ENCODE assay signal across 8 cellular contexts in genomic region chr6:53734473-53735299, GRCh38.
A peak's percentile ranks its signal among the peaks of the same experiment; 100 is the strongest.
DNase-seq lines count a peak whose midpoint lies in the region; ATAC-seq and TF ChIP-seq lines count a peak whose summit lies in the region.

No MANE protein-coding gene starts in this region.

- H2BK12ac ChIP-seq in trophoblast cell (ENCODE audit: low read length): peak overlapping the region; percentile 91

- H3K4me2 ChIP-seq in trophoblast cell (ENCODE audit: low read length): peak overlapping the region; percentile 47

- H3K27ac Mint-ChIP-seq in activated T-cell treated with anti-CD3 and anti-CD28 coated beads, Interleukin-2, amount 50 U/mL, for 72 hours: no peak overlapping the region

- H2AK5ac ChIP-seq in trophoblast cell (ENCODE audit: low read length): peak overlapping the region; percentile 46

- no peak overlapping the region for H4K12ac ChIP-seq in trophoblast cell (ENCODE audit: low read depth, low read length)

- H3K27ac ChIP-seq in SJCRH30: no peak overlapping the region
- H3K27ac ChIP-seq in trophoblast cell (ENCODE audit: low read depth, low read length): peak overlapping the region; percentile 61
- H3K27ac ChIP-seq in effector memory CD4-positive, alpha-beta T cell (ENCODE audit: insufficient read depth, low read length, poor library complexity, severe bottlenecking): no peak overlapping the region

- peak overlapping the region; percentile 49 to 57 for H3K4me3 Mint-ChIP-seq in activated T-cell treated with anti-CD3 and anti-CD28 coated beads, Interleukin-2, amount 50 U/mL, for 72 hours

- H3K4me3 ChIP-seq in SJCRH30: no peak overlapping the region
- no peak overlapping the region for H3K4me3 ChIP-seq in trophoblast cell (ENCODE audit: low read depth, low read length)
- H3K4me3 ChIP-seq in effector memory CD4-positive, alpha-beta T cell (ENCODE audit: insufficient read depth, low read depth, low read length, poor library complexity, severe bottlenecking): no peak overlapping the region

- no peak overlapping the region for H3K23ac ChIP-seq in trophoblast cell (ENCODE audit: low read length)

- H3K36me3 ChIP-seq in SJCRH30 (no peaks in the 10 kb centered on the region), trophoblast cell (ENCODE audit: control insufficient read depth in 1 of 2, insufficient read depth in 2 of 2, low read length in 2 of 2) (no peaks in the 10 kb centered on the region)
- no peaks in the 10 kb centered on the region for H3K36me3 ChIP-seq in effector memory CD4-positive, alpha-beta T cell (ENCODE audit: control insufficient read depth, insufficient read depth, low read length)

- peak overlapping the region; percentile 71 for H3K18ac ChIP-seq in trophoblast cell (ENCODE audit: low read length)

- H3K27me3 Mint-ChIP-seq in activated T-cell treated with anti-CD3 and anti-CD28 coated beads, Interleukin-2, amount 50 U/mL, for 72 hours (ENCODE audit: low read depth): no peaks in the 10 kb centered on the region

- H2BK5ac ChIP-seq in trophoblast cell (ENCODE audit: low read depth, low read length, poor library complexity): peak overlapping the region; percentile 94

- no peaks in the 10 kb centered on the region for H3K79me2 ChIP-seq in trophoblast cell (ENCODE audit: control insufficient read depth, insufficient read depth, low read length, poor library complexity)

- H3K4me1 ChIP-seq in SJCRH30 (peaks cover 6% of the 10 kb centered on the region; the same call in 1 of the 2 replicates), trophoblast cell (ENCODE audit: control insufficient read depth in 1 of 2, insufficient read depth in 2 of 2, low read length in 2 of 2) (peaks cover 8 to 19% of the 10 kb centered on the region in 2 experiments)
- H3K4me1 ChIP-seq in effector memory CD4-positive, alpha-beta T cell (ENCODE audit: control insufficient read depth, insufficient read depth, low read length, poor library complexity, severe bottlenecking): peaks cover 12% of the 10 kb centered on the region

- TF ChIP-seq POLR2A in erythroblast (IDR thresholded peaks at IDR 0.05; ENCODE audit: low read length): no peak

- peak; percentile 64 to 65 for ATAC-seq in activated T-cell treated with anti-CD3 and anti-CD28 coated beads, Interleukin-2, amount 50 U/mL, for 72 hours (replicated peaks in 1 of 2)
- peak; percentile 50 for ATAC-seq in HG03432 (IDR thresholded peaks at IDR 0.05; ENCODE audit: unreplicated experiment)

- H2AFZ ChIP-seq in trophoblast cell (ENCODE audit: insufficient read depth, low read length, poor library complexity): no peak overlapping the region

- no peaks in the 10 kb centered on the region for H3K36me3 Mint-ChIP-seq in activated T-cell treated with anti-CD3 and anti-CD28 coated beads, Interleukin-2, amount 50 U/mL, for 72 hours (ENCODE audit: insufficient read depth in 2 of 2)

- peak overlapping the region; percentile 42 for H4K8ac ChIP-seq in trophoblast cell (ENCODE audit: low read depth, low read length)

- H3K14ac ChIP-seq in trophoblast cell (ENCODE audit: low read length): peak overlapping the region; percentile 51

- H3K9ac ChIP-seq in trophoblast cell (ENCODE audit: low read length): no peak overlapping the region

- H3K27me3 ChIP-seq in SJCRH30: no peaks in the 10 kb centered on the region
- no peaks in the 10 kb centered on the region for H3K27me3 ChIP-seq in trophoblast cell (ENCODE audit: insufficient read depth, low read length)
- no peaks in the 10 kb centered on the region for H3K27me3 ChIP-seq in effector memory CD4-positive, alpha-beta T cell (replicated peaks; ENCODE audit: control insufficient read depth, insufficient read depth, low read length, poor library complexity, severe bottlenecking)

- peak; percentile 19 to 46 for DNase-seq in activated T-cell treated with anti-CD3 and anti-CD28 coated beads, Interleukin-2, amount 50 U/mL, for 72 hours
- DNase-seq in activated T-cell treated with anti-CD3 and anti-CD28 coated beads for 4 hours (no peak), SJCRH30 (peak; percentile 48 to 59), erythroblast (lab: John Stamatoyannopoulos, UW) (peak; percentile 20 to 44), trophoblast cell (peak; percentile 52 to 86), Ammon's horn (ENCODE audit: low spot score) (no peak)
- DNase-seq in effector memory CD4-positive, alpha-beta T cell: no peak

- H4K91ac ChIP-seq in trophoblast cell (ENCODE audit: low read depth, low read length): peak overlapping the region; percentile 55

- H3K4ac ChIP-seq in trophoblast cell (ENCODE audit: low read depth, low read length): no peak overlapping the region

- H3K9me3 Mint-ChIP-seq in activated T-cell treated with anti-CD3 and anti-CD28 coated beads, Interleukin-2, amount 50 U/mL, for 72 hours: no peaks in the 10 kb centered on the region

- WGBS in trophoblast cell (ENCODE audit: extremely low coverage, insufficient coverage, insufficient read length): no CpG with 5 or more reads among the region's 13 CpGs

- peaks cover 34% of the 10 kb centered on the region for H3K4me1 Mint-ChIP-seq in activated T-cell treated with anti-CD3 and anti-CD28 coated beads, Interleukin-2, amount 50 U/mL, for 72 hours (ENCODE audit: low read depth)

- H3K9me3 ChIP-seq in SJCRH30 (replicated peaks): no peaks in the 10 kb centered on the region
- H3K9me3 ChIP-seq in trophoblast cell (ENCODE audit: insufficient read depth, low read depth, low read length): no peaks in the 10 kb centered on the region
- H3K9me3 ChIP-seq in effector memory CD4-positive, alpha-beta T cell (ENCODE audit: control insufficient read depth, low read length): no peaks in the 10 kb centered on the region

- peaks cover 16% of the 10 kb centered on the region for H3K79me1 ChIP-seq in trophoblast cell (ENCODE audit: low read length)

- H2BK120ac ChIP-seq in trophoblast cell (ENCODE audit: insufficient read depth, low read length, poor library complexity): peak overlapping the region; percentile 36

Comparison
In these comparisons a context has a peak if more than half of its experiments do, and no peak if none do; other contexts are left out.
1. DNase-seq: peak in activated T-cell treated with anti-CD3 and anti-CD28 coated beads, Interleukin-2, amount 50 U/mL, for 72 hours (2 of 2), SJCRH30 (2 of 2), erythroblast (2 of 2) and trophoblast cell (2 of 2); none in activated T-cell treated with anti-CD3 and anti-CD28 coated beads for 4 hours (single experiment), Ammon's horn (single experiment) and effector memory CD4-positive, alpha-beta T cell (0 of 3).